ENCODE assay signal across 8 cellular contexts in the genomic region with DNA sequence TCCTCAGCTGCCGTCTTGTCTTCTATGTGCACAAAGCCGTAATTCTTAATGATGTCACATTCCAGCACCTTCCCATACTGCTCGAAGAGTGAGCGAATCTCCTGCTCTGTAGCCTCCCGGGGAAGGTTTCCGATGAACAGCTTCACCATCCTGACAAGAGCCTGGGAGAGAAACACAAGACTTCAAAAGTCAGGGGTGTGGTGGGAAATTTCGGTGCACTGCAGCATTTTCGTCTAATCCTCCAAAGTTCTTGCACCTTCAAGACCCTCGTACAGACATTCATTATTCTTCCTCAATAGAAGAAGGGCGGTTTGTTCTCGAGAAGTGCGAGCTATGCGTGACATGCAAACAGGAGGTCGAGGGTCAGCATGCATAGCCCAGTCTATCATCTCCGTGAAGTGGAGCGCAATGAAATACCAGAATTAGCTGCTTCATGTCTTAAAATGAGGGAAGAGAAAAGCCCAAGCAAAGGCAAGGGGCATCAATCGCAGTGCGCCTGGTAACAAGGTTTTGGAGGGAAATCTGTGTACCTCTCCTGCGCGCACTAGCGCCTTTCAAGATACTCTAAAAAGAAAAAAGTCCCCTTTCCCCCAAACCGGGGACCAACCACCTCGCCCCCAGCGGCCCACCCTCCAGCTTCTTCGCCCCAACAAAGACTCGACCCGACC. TPM values are rescaled to one million over a fixed set of nuclear protein-coding genes. Genes with fewer than 3 reads are reported as not detected.
DNase-seq lines count a peak whose midpoint lies in the region; TF ChIP-seq lines count a peak whose summit lies in the region.

No MANE protein-coding gene starts in this region.

- peaks cover 35% of the 10 kb centered on the region for H3K4me1 Mint-ChIP-seq in activated T-helper 1 cell treated with anti-CD3 and anti-CD28 coated beads, Interleukin-12 subunit alpha, Interleukin-12 subunit beta, Interleukin-2, Interleukin-4 antibody, amounts not matched to agents 30 ng/mL and 10 ng/mL and 1 ng/mL, durations not matched to agents 14 hours and 24 hours and 36 hours (ENCODE audit: low read depth)

- peak overlapping the region; percentile 75 for H3K4me3 ChIP-seq in iPS-18c (ENCODE audit: insufficient read depth, low read depth, low read length)
- peak overlapping the region; percentile 63 to 76 (median 70) for H3K4me3 ChIP-seq in stomach

- peaks cover 17 to 57% (median 40%) of the 10 kb centered on the region in 4 donors for H3K4me1 ChIP-seq in stomach

- no peak for TF ChIP-seq CTCF in stomach (IDR thresholded peaks at IDR 0.05)

- TF ChIP-seq POLR2A in stomach (IDR thresholded peaks at IDR 0.05) (no peak), erythroblast (IDR thresholded peaks at IDR 0.05; ENCODE audit: low read length) (no peak)

- H3K4me3 Mint-ChIP-seq in activated T-helper 1 cell treated with anti-CD3 and anti-CD28 coated beads, Interleukin-12 subunit alpha, Interleukin-12 subunit beta, Interleukin-2, Interleukin-4 antibody, amounts not matched to agents 30 ng/mL and 10 ng/mL and 1 ng/mL, durations not matched to agents 14 hours and 24 hours and 36 hours, result peak overlapping the region; percentile 95

- peak; percentile 12 for DNase-seq in NCI-H748 treated with DMSO at 0.1 percent for 48 hours (lab: John Stamatoyannopoulos, UW)
- DNase-seq in NCI-H748 (lab: John Stamatoyannopoulos, UW; ENCODE audit: unreplicated experiment), result no peak
- no peak for DNase-seq in activated T-helper 1 cell treated with anti-CD3 and anti-CD28 coated beads, Interleukin-12 subunit alpha, Interleukin-12 subunit beta, Interleukin-2, Interleukin-4 antibody, amounts not matched to agents 30 ng/mL and 10 ng/mL and 1 ng/mL, durations not matched to agents 14 hours and 24 hours and 36 hours (ENCODE audit: low spot score)
- DNase-seq in stomach, result no peak
- no peak for DNase-seq in NCI-H345 (lab: John Stamatoyannopoulos, UW)
- DNase-seq in erythroblast (lab: John Stamatoyannopoulos, UW), result no peak
- no peak for DNase-seq in HT-29 (ENCODE audit: low spot score)

- intact Hi-C loops in activated T-helper 1 cell treated with anti-CD3 and anti-CD28 coated beads, Interleukin-12 subunit alpha, Interleukin-12 subunit beta, Interleukin-2, Interleukin-4 antibody, amounts not matched to agents 30 ng/mL and 10 ng/mL and 1 ng/mL, durations not matched to agents 14 hours and 24 hours and 36 hours (cut with micrococcal nuclease), result loop anchor here (1.0 to 5.0 kb wide), 4 partner anchors 166 to 364 kb away; partner anchors contain the start of genes PELI3 and RCE1
- intact Hi-C loops in stomach (cut with DNase I; ENCODE audit: low total_unique reads), result no loop called here

- H3K27ac ChIP-seq in stomach, result peak overlapping the region; percentile 95 to 97 (median 96)

- H3K9me3 ChIP-seq in iPS-18c (ENCODE audit: control insufficient read depth, insufficient read depth, low read length) (no peaks in the 10 kb centered on the region), stomach (no peaks in the 10 kb centered on the region)

- H3K9me3 Mint-ChIP-seq in activated T-helper 1 cell treated with anti-CD3 and anti-CD28 coated beads, Interleukin-12 subunit alpha, Interleukin-12 subunit beta, Interleukin-2, Interleukin-4 antibody, amounts not matched to agents 30 ng/mL and 10 ng/mL and 1 ng/mL, durations not matched to agents 14 hours and 24 hours and 36 hours, result no peaks in the 10 kb centered on the region

- WGBS in stomach, 5 donors, result 5 to 9% (median 6%) methylated on average over 25 to 27 of the region's 27 CpGs

- TF ChIP-seq EP300 in stomach (IDR thresholded peaks at IDR 0.05), result no peak

- H3K27ac Mint-ChIP-seq in activated T-helper 1 cell treated with anti-CD3 and anti-CD28 coated beads, Interleukin-12 subunit alpha, Interleukin-12 subunit beta, Interleukin-2, Interleukin-4 antibody, amounts not matched to agents 30 ng/mL and 10 ng/mL and 1 ng/mL, durations not matched to agents 14 hours and 24 hours and 36 hours, result peak overlapping the region; percentile 97

- no peaks in the 10 kb centered on the region for H3K27me3 Mint-ChIP-seq in activated T-helper 1 cell treated with anti-CD3 and anti-CD28 coated beads, Interleukin-12 subunit alpha, Interleukin-12 subunit beta, Interleukin-2, Interleukin-4 antibody, amounts not matched to agents 30 ng/mL and 10 ng/mL and 1 ng/mL, durations not matched to agents 14 hours and 24 hours and 36 hours (ENCODE audit: insufficient read depth)

- no peaks in the 10 kb centered on the region for H3K27me3 ChIP-seq in stomach

- H3K36me3 ChIP-seq in stomach, result no peaks in the 10 kb centered on the region

- peaks cover 15% of the 10 kb centered on the region for H3K36me3 Mint-ChIP-seq in activated T-helper 1 cell treated with anti-CD3 and anti-CD28 coated beads, Interleukin-12 subunit alpha, Interleukin-12 subunit beta, Interleukin-2, Interleukin-4 antibody, amounts not matched to agents 30 ng/mL and 10 ng/mL and 1 ng/mL, durations not matched to agents 14 hours and 24 hours and 36 hours (ENCODE audit: low read depth)

RNA-seq across cellular contexts. Expression of gene RBM4B, which starts 0.6 kb away (rescaled TPM):
- 14.3 and 16.6 TPM in 2 replicates for total RNA-seq in activated T-helper 1 cell treated with anti-CD3 and anti-CD28 coated beads, Interleukin-12 subunit alpha, Interleukin-12 subunit beta, Interleukin-2, Interleukin-4 antibody, amounts not matched to agents 30 ng/mL and 10 ng/mL and 1 ng/mL, durations not matched to agents 14 hours and 24 hours and 36 hours
- 10 to 100 TPM in 4 of 5 donors, not detected in 1; 15.6 to 61.4 (median 22.0) TPM for total RNA-seq in stomach
- polyA plus RNA-seq in stomach, result 10 to 100 TPM; 11.3 to 16.1 (median 11.6) TPM
- 22.5 and 24.5 TPM in 2 replicates for total RNA-seq in HT-29 (2014; rRNA removed; shearing (Covaris generic))

RNA-seq across cellular contexts. Expression of gene RBM4, which starts 38.6 kb away (rescaled TPM):
- total RNA-seq in activated T-helper 1 cell treated with anti-CD3 and anti-CD28 coated beads, Interleukin-12 subunit alpha, Interleukin-12 subunit beta, Interleukin-2, Interleukin-4 antibody, amounts not matched to agents 30 ng/mL and 10 ng/mL and 1 ng/mL, durations not matched to agents 14 hours and 24 hours and 36 hours, result 131 and 133 TPM in 2 replicates
- total RNA-seq in stomach, result 100 to 1,000 TPM in 2 of 5 donors, 10 to 100 TPM in 3; 44.3 to 136 (median 98.4) TPM
- polyA plus RNA-seq in stomach, result 100 to 1,000 TPM in 1 of 3 donors, 10 to 100 TPM in 2; 89.1 to 107 (median 90.4) TPM
- 93.9 and 102 TPM in 2 replicates for total RNA-seq in HT-29 (2014; rRNA removed; shearing (Covaris generic))

RNA-seq across cellular contexts. Expression of gene SPTBN2, which starts 52.0 kb away (rescaled TPM):
- total RNA-seq in activated T-helper 1 cell treated with anti-CD3 and anti-CD28 coated beads, Interleukin-12 subunit alpha, Interleukin-12 subunit beta, Interleukin-2, Interleukin-4 antibody, amounts not matched to agents 30 ng/mL and 10 ng/mL and 1 ng/mL, durations not matched to agents 14 hours and 24 hours and 36 hours, result 0.91 and 1.1 TPM in 2 replicates
- total RNA-seq in stomach, result 100 to 1,000 TPM in 1 of 5 donors, 10 to 100 TPM in 2, 1 to 10 TPM in 2; 7.5 to 134 (median 17.5) TPM
- polyA plus RNA-seq in stomach, result 10 to 100 TPM in 1 of 3 donors, 1 to 10 TPM in 2; 2.4 to 12.9 (median 6.2) TPM
- 28.4 and 30.9 TPM in 2 replicates for total RNA-seq in HT-29 (2014; rRNA removed; shearing (Covaris generic))
